In genomic region chr13:111844222-111844671, GRCh38 we compare ENCODE assay signal across 1 cellular context.
TF ChIP-seq lines count a peak whose summit lies in the region.

No MANE protein-coding gene starts in this region.

TF ChIP-seq in H1, 55 proteins besides CTCF, POLR2A, EP300 and RAD21:
- TF ChIP-seq RBBP5 (IDR thresholded peaks at IDR 0.05; ENCODE audit: borderline replicate concordance, low read depth, low read length) (no peak), GTF2F1 (IDR thresholded peaks at IDR 0.05; ENCODE audit: borderline replicate concordance, low read depth, low read length) (no peak), CHD7 (IDR thresholded peaks at IDR 0.05; ENCODE audit: insufficient replicate concordance, low read length) (no peak), TEAD4 (IDR thresholded peaks at IDR 0.05; ENCODE audit: low read depth, low read length) (no peak), EZH2 (IDR thresholded peaks at IDR 0.05; ENCODE audit: low read depth, low read length, severe bottlenecking) (no peak), CREB1 (IDR thresholded peaks at IDR 0.05) (no peak), TAF1 (IDR thresholded peaks at IDR 0.05; ENCODE audit: low read depth, low read length) (no peak), E2F6 (IDR thresholded peaks at IDR 0.05) (no peak), JUND (IDR thresholded peaks at IDR 0.05; ENCODE audit: low read length) (no peak), TAF7 (optimal IDR thresholded peaks at IDR 0.05; ENCODE audit: borderline replicate concordance, low read depth, low read length) (no peak)
- TF ChIP-seq, protein P1, sequence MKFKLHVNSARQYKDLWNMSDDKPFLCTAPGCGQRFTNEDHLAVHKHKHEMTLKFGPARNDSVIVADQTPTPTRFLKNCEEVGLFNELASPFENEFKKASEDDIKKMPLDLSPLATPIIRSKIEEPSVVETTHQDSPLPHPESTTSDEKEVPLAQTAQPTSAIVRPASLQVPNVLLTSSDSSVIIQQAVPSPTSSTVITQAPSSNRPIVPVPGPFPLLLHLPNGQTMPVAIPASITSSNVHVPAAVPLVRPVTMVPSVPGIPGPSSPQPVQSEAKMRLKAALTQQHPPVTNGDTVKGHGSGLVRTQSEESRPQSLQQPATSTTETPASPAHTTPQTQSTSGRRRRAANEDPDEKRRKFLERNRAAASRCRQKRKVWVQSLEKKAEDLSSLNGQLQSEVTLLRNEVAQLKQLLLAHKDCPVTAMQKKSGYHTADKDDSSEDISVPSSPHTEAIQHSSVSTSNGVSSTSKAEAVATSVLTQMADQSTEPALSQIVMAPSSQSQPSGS (IDR thresholded peaks at IDR 0.05; ENCODE audit: low read length): no peak
TF ChIP-seq in H1: peak in this region for 0.
